In genomic region chr6:125585470-125585869, GRCh38 we compare ENCODE assay signal across 16 cellular contexts.
"Had no signal": no experiment of that assay in that cellular context is flagged by ENCODE, and none has a peak within 500 bp of the region (broad histone marks: within the 10 kb centered on the region; RNA-seq: fewer than 3 reads in every experiment).

No MANE protein-coding gene starts in this region.

- H3K4me1 ChIP-seq: sigmoid colon, vagina had no signal

- H3K27ac ChIP-seq: ovary, sigmoid colon, vagina had no signal

- ATAC-seq: naive thymus-derived CD8-positive, alpha-beta T cell; T-cell had no signal

- H3K27me3 ChIP-seq: ovary, sigmoid colon, vagina had no signal

- H3K36me3 ChIP-seq: ovary, sigmoid colon, vagina had no signal

- H3K4me3 ChIP-seq: ovary, sigmoid colon, vagina had no signal

- DNase-seq: activated B cell treated with CpG ODN at 0.5 μM for 24 hours; activated CD4-positive, alpha-beta memory T cell treated with anti-CD3 and anti-CD28 coated beads for 36 hours; activated CD4-positive, alpha-beta T cell treated with anti-CD3 and anti-CD28 coated beads for 4 hours; activated T-cell treated with anti-CD3 and anti-CD28 coated beads for 4 hours; dorsolateral prefrontal cortex; immature natural killer cell; left ventricle myocardium superior; naive thymus-derived CD8-positive, alpha-beta T cell; ovary; sigmoid colon; stimulated activated CD4-positive, alpha-beta T cell treated with anti-CD3 and anti-CD28 coated beads, Interleukin-12 subunit alpha, Interleukin-12 subunit beta, amount 100 ng/mL, for 4 hours; stimulated activated CD4-positive, alpha-beta T cell treated with anti-CD3 and anti-CD28 coated beads, Interleukin-1b, Interleukin-23, amount 100 ng/mL, for 48 hours; stimulated activated CD8-positive, alpha-beta memory T cell treated with anti-CD3 and anti-CD28 coated beads, Interleukin-4, amount 100 ng/mL, for 48 hours; stimulated activated naive CD4-positive, alpha-beta T cell; T-cell had no signal

- H3K9me3 ChIP-seq: ovary, sigmoid colon, vagina had no signal
